14 cellular contexts compared by ENCODE assay signal in the genomic region with DNA sequence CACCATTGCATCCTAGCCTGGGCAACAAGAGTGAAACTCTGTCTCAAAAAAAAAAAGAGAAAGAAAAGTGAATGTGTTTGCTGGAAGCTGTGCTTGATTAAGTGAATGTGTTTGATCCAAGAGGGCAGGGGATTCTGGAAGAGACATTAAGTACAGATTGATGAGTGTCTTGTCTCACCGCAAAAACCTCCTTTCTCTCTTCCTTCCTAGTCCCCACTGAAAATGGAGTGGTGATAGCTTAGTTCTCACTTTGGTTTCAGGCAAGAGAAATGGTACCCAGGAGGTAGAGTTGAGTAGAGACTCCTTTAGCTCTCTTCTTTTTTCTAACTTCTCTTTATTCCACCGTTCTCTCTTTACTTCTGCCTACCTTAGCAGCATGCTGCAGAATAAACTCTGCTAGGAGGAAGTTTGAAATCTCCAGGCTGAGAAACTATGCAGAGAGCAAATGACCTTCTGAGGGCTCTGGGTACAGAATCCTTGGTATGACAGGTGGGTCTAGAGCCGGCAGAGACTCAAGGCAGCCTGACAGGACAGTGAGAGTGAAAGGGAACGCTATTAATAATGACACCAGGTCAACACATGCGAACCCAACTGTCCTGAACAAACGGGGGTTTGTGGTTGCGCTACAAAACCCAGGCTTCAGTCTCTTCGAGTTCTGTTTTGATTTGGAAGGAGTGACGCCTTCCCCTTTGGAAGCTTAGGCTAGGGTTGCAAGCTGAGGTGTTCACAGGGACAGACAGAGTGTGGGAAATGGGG.
A peak's percentile ranks its signal among the peaks of the same experiment; 100 is the strongest.
DNase-seq lines count a peak whose midpoint lies in the region; ATAC-seq and TF ChIP-seq lines count a peak whose summit lies in the region.
"Had no signal": no experiment of that assay in that cellular context is flagged by ENCODE, and none has a peak within 500 bp of the region (broad histone marks: within the 10 kb centered on the region; RNA-seq: fewer than 3 reads in every experiment).

No MANE protein-coding gene starts in this region.

- H3K4me3 ChIP-seq in smooth muscle cell (no peak overlapping the region), aorta (ENCODE audit: low read length in 2 of 2) (no peak overlapping the region)
- H3K4me3 ChIP-seq: breast epithelium had no signal

- intact Hi-C loops in activated CD4-positive, alpha-beta T cell treated with anti-CD3 and anti-CD28 coated beads, Interleukin-2, amount 10 ng/mL, durations not matched to agents 24 days and 14 days (cut with micrococcal nuclease), result no loop called here
- intact Hi-C loops in aorta (cut with DNase I), result no loop called here

- POLR2A ChIA-PET in activated CD4-positive, alpha-beta memory T cell treated with anti-CD3 and anti-CD28 coated beads, Interleukin-2, amount 10 ng/mL, durations not matched to agents 7 days and 5 days (lab: Charles Lee), result interaction anchor here (0.6 to 2.3 kb wide), 6 partner anchors 9 to 257 kb away, joined by 3 to 8 read pairs (median 4); no protein-coding TSS in a partner anchor

- no peak for DNase-seq in activated CD4-positive, alpha-beta T cell treated with anti-CD3 and anti-CD28 coated beads, Interleukin-2, amount 10 ng/mL, durations not matched to agents 24 days and 14 days
- no peak for DNase-seq in activated CD4-positive, alpha-beta T cell treated with anti-CD3 and anti-CD28 coated beads for 4 hours
- DNase-seq in activated CD4-positive, alpha-beta memory T cell treated with anti-CD3 and anti-CD28 coated beads, Interleukin-2, amount 10 ng/mL, durations not matched to agents 7 days and 5 days, result no peak
- DNase-seq in smooth muscle cell (lab: John Stamatoyannopoulos, UW; ENCODE audit: unreplicated experiment) (no peak), NCI-H1436 (lab: John Stamatoyannopoulos, UW) (no peak), aorta (no peak)
- DNase-seq: activated CD8-positive, alpha-beta memory T cell treated with anti-CD3 and anti-CD28 coated beads, Interleukin-2, amount 10 ng/mL, durations not matched to agents 7 days and 5 days; midbrain; NCI-H2029; Right ventricle myocardium superior; stimulated activated CD4-positive, alpha-beta T cell treated with anti-CD3 and anti-CD28 coated beads, Interleukin-4, amount 100 ng/mL, for 1 hour had no signal

- CTCF ChIA-PET in activated CD4-positive, alpha-beta memory T cell treated with anti-CD3 and anti-CD28 coated beads, Interleukin-2, amount 10 ng/mL, durations not matched to agents 7 days and 5 days (lab: Charles Lee), result interaction anchor here (1.4 kb wide), 1 partner anchor 9 kb away, joined by 3 read pairs; no protein-coding TSS in a partner anchor

- TF ChIP-seq CTCF in smooth muscle cell (IDR thresholded peaks at IDR 0.05; ENCODE audit: borderline replicate concordance, insufficient read depth, poor library complexity, severe bottlenecking), result no peak

- no peak overlapping the region for H3K9ac ChIP-seq in smooth muscle cell (ENCODE audit: low read depth)

- H3K36me3 Mint-ChIP-seq in activated CD4-positive, alpha-beta T cell treated with anti-CD3 and anti-CD28 coated beads, Interleukin-2, amount 10 ng/mL, durations not matched to agents 24 days and 14 days (ENCODE audit: low read depth), result peaks cover 30% of the 10 kb centered on the region
- peaks cover 56% of the 10 kb centered on the region for H3K36me3 Mint-ChIP-seq in activated CD4-positive, alpha-beta memory T cell treated with anti-CD3 and anti-CD28 coated beads, Interleukin-2, amount 10 ng/mL, durations not matched to agents 7 days and 5 days (ENCODE audit: low read depth)

- H3K27me3 Mint-ChIP-seq in activated CD4-positive, alpha-beta T cell treated with anti-CD3 and anti-CD28 coated beads, Interleukin-2, amount 10 ng/mL, durations not matched to agents 24 days and 14 days, result no peaks in the 10 kb centered on the region
- H3K27me3 Mint-ChIP-seq in activated CD4-positive, alpha-beta memory T cell treated with anti-CD3 and anti-CD28 coated beads, Interleukin-2, amount 10 ng/mL, durations not matched to agents 7 days and 5 days, result no peaks in the 10 kb centered on the region
- H3K27me3 Mint-ChIP-seq: activated CD8-positive, alpha-beta memory T cell treated with anti-CD3 and anti-CD28 coated beads, Interleukin-2, amount 10 ng/mL, durations not matched to agents 7 days and 5 days had no signal

- H3K79me2 ChIP-seq in smooth muscle cell (ENCODE audit: low read depth), result peaks cover 86% of the 10 kb centered on the region

- peak overlapping the region; percentile 28 for H3K27ac ChIP-seq in smooth muscle cell (ENCODE audit: low read depth)
- no peak overlapping the region for H3K27ac ChIP-seq in aorta (ENCODE audit: low read depth in 1 of 2, low read length in 2 of 2)

- H3K4me2 ChIP-seq in smooth muscle cell, result no peak overlapping the region

- H4K20me1 ChIP-seq in smooth muscle cell (ENCODE audit: low read depth), result no peaks in the 10 kb centered on the region

- peaks cover 78% of the 10 kb centered on the region for H3K4me1 Mint-ChIP-seq in activated CD4-positive, alpha-beta T cell treated with anti-CD3 and anti-CD28 coated beads, Interleukin-2, amount 10 ng/mL, durations not matched to agents 24 days and 14 days
- H3K4me1 Mint-ChIP-seq in activated CD4-positive, alpha-beta memory T cell treated with anti-CD3 and anti-CD28 coated beads, Interleukin-2, amount 10 ng/mL, durations not matched to agents 7 days and 5 days, result peaks cover 91% of the 10 kb centered on the region

- H3K9me3 Mint-ChIP-seq in activated CD4-positive, alpha-beta T cell treated with anti-CD3 and anti-CD28 coated beads, Interleukin-2, amount 10 ng/mL, durations not matched to agents 24 days and 14 days, result no peaks in the 10 kb centered on the region
- no peaks in the 10 kb centered on the region for H3K9me3 Mint-ChIP-seq in activated CD4-positive, alpha-beta memory T cell treated with anti-CD3 and anti-CD28 coated beads, Interleukin-2, amount 10 ng/mL, durations not matched to agents 7 days and 5 days

- no peaks in the 10 kb centered on the region for H3K27me3 ChIP-seq in smooth muscle cell (ENCODE audit: low read depth)
- H3K27me3 ChIP-seq in aorta (ENCODE audit: control insufficient read depth in 1 of 2, insufficient read depth in 2 of 2, low read length in 1 of 2), result no peaks in the 10 kb centered on the region
- H3K27me3 ChIP-seq: breast epithelium had no signal

- peaks cover 26% of the 10 kb centered on the region for H3F3A ChIP-seq in smooth muscle cell (ENCODE audit: low read depth)

- H3K36me3 ChIP-seq in smooth muscle cell (ENCODE audit: low read depth), result no peaks in the 10 kb centered on the region
- H3K36me3 ChIP-seq in aorta (ENCODE audit: control insufficient read depth in 1 of 2, insufficient read depth in 2 of 2, low read length in 1 of 2), result no peaks in the 10 kb centered on the region
- H3K36me3 ChIP-seq: breast epithelium had no signal

- H3K27ac Mint-ChIP-seq in activated CD4-positive, alpha-beta T cell treated with anti-CD3 and anti-CD28 coated beads, Interleukin-2, amount 10 ng/mL, durations not matched to agents 24 days and 14 days, result peak overlapping the region; percentile 72
- H3K27ac Mint-ChIP-seq in activated CD4-positive, alpha-beta memory T cell treated with anti-CD3 and anti-CD28 coated beads, Interleukin-2, amount 10 ng/mL, durations not matched to agents 7 days and 5 days, result peak overlapping the region; percentile 35
- H3K27ac Mint-ChIP-seq: activated CD8-positive, alpha-beta memory T cell treated with anti-CD3 and anti-CD28 coated beads, Interleukin-2, amount 10 ng/mL, durations not matched to agents 7 days and 5 days had no signal

- peak; percentile 62 for ATAC-seq in HG02588 (IDR thresholded peaks at IDR 0.05; ENCODE audit: unreplicated experiment)
- ATAC-seq in HG03521 (IDR thresholded peaks at IDR 0.05; ENCODE audit: unreplicated experiment), result no peak
- ATAC-seq in aorta (ENCODE audit: low FRiP score), result no peak
- ATAC-seq: activated CD8-positive, alpha-beta memory T cell treated with anti-CD3 and anti-CD28 coated beads, Interleukin-2, amount 10 ng/mL, durations not matched to agents 7 days and 5 days had no signal

- 85% methylated on average over 9 of the region's 9 CpGs for WGBS in smooth muscle cell (ENCODE audit: low lambda C conversion rate)
- 55% methylated on average over 9 of the region's 9 CpGs for WGBS in aorta, 2 donors

- no peak overlapping the region for H2AFZ ChIP-seq in smooth muscle cell (ENCODE audit: low read depth)

- H3K9me3 ChIP-seq in smooth muscle cell (replicated peaks; ENCODE audit: low read depth), result no peaks in the 10 kb centered on the region
- no peaks in the 10 kb centered on the region for H3K9me3 ChIP-seq in aorta (ENCODE audit: control insufficient read depth, low read length)
- H3K9me3 ChIP-seq: breast epithelium had no signal

- H3K4me1 ChIP-seq in smooth muscle cell (ENCODE audit: low read depth), result peaks cover 64% of the 10 kb centered on the region
- H3K4me1 ChIP-seq in aorta (ENCODE audit: control insufficient read depth in 1 of 2, insufficient read depth in 2 of 2, low read length in 2 of 2), result peaks cover 4 to 7% of the 10 kb centered on the region in 2 donors

- H3K4me3 Mint-ChIP-seq in activated CD4-positive, alpha-beta T cell treated with anti-CD3 and anti-CD28 coated beads, Interleukin-2, amount 10 ng/mL, durations not matched to agents 24 days and 14 days, result no peak overlapping the region
- H3K4me3 Mint-ChIP-seq in activated CD4-positive, alpha-beta memory T cell treated with anti-CD3 and anti-CD28 coated beads, Interleukin-2, amount 10 ng/mL, durations not matched to agents 7 days and 5 days, result no peak overlapping the region
- H3K4me3 Mint-ChIP-seq: activated CD8-positive, alpha-beta memory T cell treated with anti-CD3 and anti-CD28 coated beads, Interleukin-2, amount 10 ng/mL, durations not matched to agents 7 days and 5 days had no signal
